In genomic region chr4:99573735-99574368, GRCh38 we compare ENCODE assay signal across 23 cellular contexts. TPM values are rescaled to one million over a fixed set of nuclear protein-coding genes. Genes with fewer than 3 reads are reported as not detected.
"Had no signal": no experiment of that assay in that cellular context is flagged by ENCODE, and none has a peak within 500 bp of the region (broad histone marks: within the 10 kb centered on the region; RNA-seq: fewer than 3 reads in every experiment).

No MANE protein-coding gene starts in this region.

- H3K27ac ChIP-seq: neutrophil, parathyroid adenoma, tibial nerve, VCaP had no signal

- H3K9me3 ChIP-seq: esophagus squamous epithelium, heart left ventricle, neutrophil, spleen, tibial nerve had no signal

- H3K4me3 ChIP-seq: esophagus squamous epithelium, heart left ventricle, lung, spleen, tibial nerve had no signal

- DNase-seq: activated CD4-positive, alpha-beta T cell treated with anti-CD3 and anti-CD28 coated beads, Interleukin-2, amount 10 ng/mL, durations not matched to agents 24 days and 14 days; activated CD8-positive, alpha-beta memory T cell treated with anti-CD3 and anti-CD28 coated beads, Interleukin-2, amount 10 ng/mL, durations not matched to agents 7 days and 5 days; activated CD8-positive, alpha-beta T cell treated with anti-CD3 and anti-CD28 coated beads for 36 hours; activated effector memory CD4-positive, alpha-beta T cell treated with anti-CD3 and anti-CD28 coated beads, Interleukin-2, amount 50 U/mL, for 16 hours; activated naive CD4-positive, alpha-beta T cell treated with anti-CD3 and anti-CD28 coated beads, Interleukin-2, amount 50 U/mL, for 16 hours; activated naive CD8-positive, alpha-beta T cell treated with anti-CD3 and anti-CD28 coated beads, Interleukin-2, amount 50 U/mL, for 24 hours; activated T-cell treated with anti-CD3 and anti-CD28 coated beads for 4 hours; cerebellar nuclear complex; esophagus squamous epithelium; heart left ventricle; left colon; naive thymus-derived CD8-positive, alpha-beta T cell; spleen; stimulated activated CD4-positive, alpha-beta T cell treated with anti-CD3 and anti-CD28 coated beads, Interleukin-4, amount 100 ng/mL, for 1 hour; stimulated activated naive CD4-positive, alpha-beta T cell treated with Interleukin-2 at 50 U/mL for 16 hours; substantia nigra; T-cell had no signal

- H3K36me3 ChIP-seq: esophagus squamous epithelium, heart left ventricle, neutrophil, spleen, tibial nerve had no signal

- H3K4me1 ChIP-seq: esophagus squamous epithelium, heart left ventricle, parathyroid adenoma, tibial nerve had no signal

RNA-seq across cellular contexts. Expression of gene MTTP, which starts 0.8 kb away (rescaled TPM):
- total RNA-seq: activated CD4-positive, alpha-beta T cell treated with anti-CD3 and anti-CD28 coated beads, Interleukin-2, amount 10 ng/mL, durations not matched to agents 24 days and 14 days; renal cortical epithelial cell had no signal
- polyA plus RNA-seq: naive thymus-derived CD8-positive, alpha-beta T cell had no signal
